In the genomic region with DNA sequence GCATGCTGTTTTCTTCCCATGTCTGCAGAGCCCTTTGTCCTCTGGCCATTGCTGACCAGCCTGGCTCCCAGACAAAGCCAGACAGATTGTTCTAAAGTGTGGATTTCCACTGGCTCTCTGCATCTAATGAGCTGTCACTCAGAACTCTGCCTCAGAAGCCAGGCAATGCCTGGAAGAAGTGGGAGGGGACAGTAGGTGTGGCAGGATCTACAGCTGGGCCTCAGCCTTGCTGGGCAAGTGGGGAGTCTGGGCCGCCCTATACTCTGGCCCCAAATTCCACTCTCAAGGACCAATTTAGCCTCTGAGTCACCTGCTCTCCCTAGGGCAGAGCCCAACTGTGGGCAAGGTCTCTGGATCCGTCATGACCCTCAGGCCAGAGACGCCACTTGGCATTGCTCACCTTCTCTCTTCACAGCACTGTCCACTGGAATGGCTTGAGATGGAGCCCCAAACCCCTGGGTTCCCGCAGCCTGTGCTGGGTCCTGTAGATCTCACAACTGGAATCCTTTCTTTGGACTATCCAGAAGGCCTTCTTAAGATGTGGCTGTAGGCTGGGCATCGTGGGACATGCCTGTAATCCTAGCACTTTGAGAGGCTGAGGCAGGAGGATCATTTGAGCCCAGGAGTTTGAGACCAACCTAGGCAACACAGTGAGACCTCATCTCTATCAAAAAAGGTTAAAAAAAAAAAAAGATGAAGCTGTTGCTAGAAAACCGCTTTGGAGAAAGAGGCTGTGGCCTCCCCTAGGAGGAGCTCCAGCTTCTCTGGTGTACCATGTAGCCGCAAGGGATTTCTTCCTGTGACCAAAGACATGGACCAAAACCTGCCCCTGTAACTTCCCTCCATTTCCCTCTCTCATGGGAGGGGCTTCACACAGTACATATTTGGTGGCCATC, we compare ENCODE assay signal across 1 cellular context.
TF ChIP-seq lines count a peak whose summit lies in the region.

No MANE protein-coding gene starts in this region.

TF ChIP-seq in Ishikawa, 13 proteins besides CTCF, POLR2A, EP300 and RAD21 (continued from another document):
- TF ChIP-seq, protein P1, sequence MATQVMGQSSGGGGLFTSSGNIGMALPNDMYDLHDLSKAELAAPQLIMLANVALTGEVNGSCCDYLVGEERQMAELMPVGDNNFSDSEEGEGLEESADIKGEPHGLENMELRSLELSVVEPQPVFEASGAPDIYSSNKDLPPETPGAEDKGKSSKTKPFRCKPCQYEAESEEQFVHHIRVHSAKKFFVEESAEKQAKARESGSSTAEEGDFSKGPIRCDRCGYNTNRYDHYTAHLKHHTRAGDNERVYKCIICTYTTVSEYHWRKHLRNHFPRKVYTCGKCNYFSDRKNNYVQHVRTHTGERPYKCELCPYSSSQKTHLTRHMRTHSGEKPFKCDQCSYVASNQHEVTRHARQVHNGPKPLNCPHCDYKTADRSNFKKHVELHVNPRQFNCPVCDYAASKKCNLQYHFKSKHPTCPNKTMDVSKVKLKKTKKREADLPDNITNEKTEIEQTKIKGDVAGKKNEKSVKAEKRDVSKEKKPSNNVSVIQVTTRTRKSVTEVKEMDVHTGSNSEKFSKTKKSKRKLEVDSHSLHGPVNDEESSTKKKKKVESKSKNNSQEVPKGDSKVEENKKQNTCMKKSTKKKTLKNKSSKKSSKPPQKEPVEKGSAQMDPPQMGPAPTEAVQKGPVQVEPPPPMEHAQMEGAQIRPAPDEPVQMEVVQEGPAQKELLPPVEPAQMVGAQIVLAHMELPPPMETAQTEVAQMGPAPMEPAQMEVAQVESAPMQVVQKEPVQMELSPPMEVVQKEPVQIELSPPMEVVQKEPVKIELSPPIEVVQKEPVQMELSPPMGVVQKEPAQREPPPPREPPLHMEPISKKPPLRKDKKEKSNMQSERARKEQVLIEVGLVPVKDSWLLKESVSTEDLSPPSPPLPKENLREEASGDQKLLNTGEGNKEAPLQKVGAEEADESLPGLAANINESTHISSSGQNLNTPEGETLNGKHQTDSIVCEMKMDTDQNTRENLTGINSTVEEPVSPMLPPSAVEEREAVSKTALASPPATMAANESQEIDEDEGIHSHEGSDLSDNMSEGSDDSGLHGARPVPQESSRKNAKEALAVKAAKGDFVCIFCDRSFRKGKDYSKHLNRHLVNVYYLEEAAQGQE (IDR thresholded peaks at IDR 0.05; ENCODE audit: low read depth) = no peak
- TF ChIP-seq YY1 (IDR thresholded peaks at IDR 0.05; ENCODE audit: low read depth) (no peak), NFIC (IDR thresholded peaks at IDR 0.05) (no peak), CREB1 (IDR thresholded peaks at IDR 0.05; ENCODE audit: low read depth) (no peak)
